In the genomic region with DNA sequence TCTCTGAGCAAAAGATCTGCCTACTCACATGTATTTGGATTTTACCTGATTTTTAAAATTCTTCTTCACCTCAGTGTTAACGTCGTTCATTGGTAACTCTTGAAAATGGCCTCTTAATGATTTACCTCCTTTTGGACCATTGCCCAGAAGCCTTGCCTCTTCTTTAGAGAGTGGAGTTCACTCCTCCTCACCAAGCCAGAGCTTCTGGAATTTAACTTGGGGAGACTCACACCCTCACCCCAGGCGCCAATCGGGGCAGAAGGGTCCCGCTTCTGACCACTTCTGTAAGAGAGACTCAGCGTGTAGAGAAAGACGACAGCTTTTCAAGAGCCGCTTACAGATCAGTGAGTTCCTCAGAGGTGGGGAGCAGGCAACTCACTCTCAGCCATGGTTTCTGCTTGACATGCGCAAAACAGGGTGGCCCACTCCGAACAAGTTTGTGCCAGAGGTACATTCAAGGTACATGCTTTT, we compare ENCODE assay signal across 8 cellular contexts. TPM values are rescaled to one million over a fixed set of nuclear protein-coding genes. Genes with fewer than 3 reads are reported as not detected.
A peak's percentile ranks its signal among the peaks of the same experiment; 100 is the strongest.
DNase-seq lines count a peak whose midpoint lies in the region; ATAC-seq, FAIRE-seq and TF ChIP-seq lines count a peak whose summit lies in the region.
"Had no signal": no experiment of that assay in that cellular context is flagged by ENCODE, and none has a peak within 500 bp of the region (broad histone marks: within the 10 kb centered on the region; RNA-seq: fewer than 3 reads in every experiment).

No MANE protein-coding gene starts in this region.

- no peak overlapping the region for H3K9ac ChIP-seq in keratinocyte (ENCODE audit: control insufficient read depth, extremely low read depth, insufficient read depth, low read length)

- H3K9me1 ChIP-seq in keratinocyte (ENCODE audit: control insufficient read depth, extremely low read depth, insufficient read depth, low read length), result no peaks in the 10 kb centered on the region

- peak; percentile 44 for FAIRE-seq in keratinocyte (lab: Jason Lieb, UNC)
- FAIRE-seq: frontal cortex had no signal

- H3K9me3 Mint-ChIP-seq in HFFc6, result no peaks in the 10 kb centered on the region
- H3K9me3 Mint-ChIP-seq in stimulated activated naive B cell treated with anti-CD40 and anti-IgM and Interleukin-4, amounts not matched to agents 10 μg/mL and 1 μg/mL and 100 μg/mL, for 72 hours, result no peaks in the 10 kb centered on the region

- H3K4me2 ChIP-seq in keratinocyte (ENCODE audit: control insufficient read depth, extremely low read depth, insufficient read depth, low read depth, low read length), result peak overlapping the region; percentile 80

- no peaks in the 10 kb centered on the region for H3K36me3 ChIP-seq in keratinocyte (ENCODE audit: control insufficient read depth in 2 of 2, extremely low read depth in 1 of 2, insufficient read depth in 2 of 2, low read length in 2 of 2)

- ATAC-seq in stimulated activated naive B cell treated with anti-CD40 and anti-IgM and Interleukin-4, amounts not matched to agents 10 μg/mL and 1 μg/mL and 100 μg/mL, for 72 hours (replicated peaks), result peak; percentile 36 to 41

- H3K4me1 Mint-ChIP-seq in HFFc6 (ENCODE audit: low read depth), result peaks cover 22% of the 10 kb centered on the region
- H3K4me1 Mint-ChIP-seq in stimulated activated naive B cell treated with anti-CD40 and anti-IgM and Interleukin-4, amounts not matched to agents 10 μg/mL and 1 μg/mL and 100 μg/mL, for 72 hours, result peaks cover 22 to 25% of the 10 kb centered on the region in 2 donors

- H3K4me1 ChIP-seq in keratinocyte (ENCODE audit: control insufficient read depth, extremely low read depth, insufficient read depth, low read length), result peaks cover 11% of the 10 kb centered on the region

- peaks cover 28% of the 10 kb centered on the region for H3K27me3 ChIP-seq in keratinocyte (ENCODE audit: control insufficient read depth, extremely low read depth, insufficient read depth, low read length)

- peak overlapping the region; percentile 26 to 67 (median 27) for H3K4me3 ChIP-seq in keratinocyte (ENCODE audit: control insufficient read depth in 2 of 3, extremely low read depth in 1 of 3, insufficient read depth in 2 of 3, low read depth in 1 of 3, low read length in 3 of 3)

- DNase-seq in HFFc6, result no peak
- peak; percentile 66 for DNase-seq in amniotic epithelial cell (ENCODE audit: low read depth)
- no peak for DNase-seq in keratinocyte (ENCODE audit: low read depth, low spot score)
- no peak for DNase-seq in stimulated activated naive B cell treated with anti-CD40 and anti-IgM and Interleukin-4, amounts not matched to agents 10 μg/mL and 1 μg/mL and 100 μg/mL, for 72 hours
- no peak for DNase-seq in HuH-7.5 (ENCODE audit: low spot score)
- DNase-seq in dedifferentiated amniotic fluid mesenchymal stem cell (ENCODE audit: extremely low spot score), result no peak
- no peak for DNase-seq in T-helper 9 cell

- H3K79me2 ChIP-seq in keratinocyte (ENCODE audit: control insufficient read depth, insufficient read depth, low read length), result no peaks in the 10 kb centered on the region

- H2AFZ ChIP-seq in keratinocyte (ENCODE audit: control insufficient read depth, low read length), result peak overlapping the region; percentile 75

- no peak for TF ChIP-seq CTCF in HFFc6 (IDR thresholded peaks at IDR 0.05)
- TF ChIP-seq CTCF in keratinocyte (optimal IDR thresholded peaks at IDR 0.05 in 1 of 3, IDR thresholded peaks at IDR 0.05 in 1 of 3, conservative IDR thresholded peaks at IDR 0.05 in 1 of 3; ENCODE audit: extremely low read depth in 1 of 3, insufficient read depth in 2 of 3, low read length in 3 of 3), result no peak

- dilution Hi-C loops in keratinocyte (cut with MboI; ENCODE audit: extremely low pct_ligation_motif_present, low sequenced_read_pairs), result no loop called here

- H3K36me3 Mint-ChIP-seq in HFFc6 (ENCODE audit: low read depth), result no peaks in the 10 kb centered on the region
- peaks cover 0 to 2% of the 10 kb centered on the region in 2 donors for H3K36me3 Mint-ChIP-seq in stimulated activated naive B cell treated with anti-CD40 and anti-IgM and Interleukin-4, amounts not matched to agents 10 μg/mL and 1 μg/mL and 100 μg/mL, for 72 hours

- peak overlapping the region; percentile 71; the same call in 1 of the 2 replicates for H3K27ac Mint-ChIP-seq in HFFc6
- no peak overlapping the region for H3K27ac Mint-ChIP-seq in stimulated activated naive B cell treated with anti-CD40 and anti-IgM and Interleukin-4, amounts not matched to agents 10 μg/mL and 1 μg/mL and 100 μg/mL, for 72 hours

- H3K4me3 Mint-ChIP-seq in HFFc6, result peak overlapping the region; percentile 88
- H3K4me3 Mint-ChIP-seq in stimulated activated naive B cell treated with anti-CD40 and anti-IgM and Interleukin-4, amounts not matched to agents 10 μg/mL and 1 μg/mL and 100 μg/mL, for 72 hours, result peak overlapping the region; percentile 84 to 85

- H3K9me3 ChIP-seq in keratinocyte (ENCODE audit: control insufficient read depth, low read depth, low read length), result no peaks in the 10 kb centered on the region

- H4K20me1 ChIP-seq in keratinocyte (ENCODE audit: control insufficient read depth, extremely low read depth, insufficient read depth, low read length), result no peaks in the 10 kb centered on the region

- peaks cover 27% of the 10 kb centered on the region for H3K27me3 Mint-ChIP-seq in HFFc6 (ENCODE audit: insufficient read depth)
- peaks cover 64 to 85% of the 10 kb centered on the region in 2 donors for H3K27me3 Mint-ChIP-seq in stimulated activated naive B cell treated with anti-CD40 and anti-IgM and Interleukin-4, amounts not matched to agents 10 μg/mL and 1 μg/mL and 100 μg/mL, for 72 hours

- no peak overlapping the region for H3K27ac ChIP-seq in keratinocyte (ENCODE audit: control insufficient read depth, insufficient read depth, low read length)

RNA-seq across cellular contexts. Expression of gene PNMA8C, which starts 2.7 kb away (rescaled TPM):
- under 1 TPM in 3 of 6 experiments, not detected in 3; 0.05 to 0.09 (median 0.07) TPM for total RNA-seq in HFFc6 (2021; fragmentation: NEBNext Ultra II Directional; extraction: Animal tissue kit (Norgen Biotek cat#: 25700))
- not detected in 3 replicates for polyA plus RNA-seq in keratinocyte
- polyA plus RNA-seq in keratinocyte (2011; ENCODE audit: low read depth), result not detected
- polyA plus RNA-seq in keratinocyte (2011; cell fraction: cytosol; rRNA removed), result not detected in 2 replicates
- not detected in 2 replicates for polyA plus RNA-seq in keratinocyte (2011; cell fraction: nucleus; rRNA removed)
- polyA plus RNA-seq in keratinocyte (2012; ENCODE audit: low replicate concordance), result not detected in 2 replicates
- not detected in 3 replicates for polyA minus RNA-seq in keratinocyte
- polyA minus RNA-seq in keratinocyte (2011; cell fraction: cytosol; rRNA and poly(A)+ RNA removed), result not detected
- polyA minus RNA-seq in keratinocyte (2011; cell fraction: nucleus; rRNA and poly(A)+ RNA removed), result not detected in 2 replicates

RNA-seq across cellular contexts. Expression of gene CCDC8, which starts 12.7 kb away (rescaled TPM):
- total RNA-seq in HFFc6 (2021; fragmentation: NEBNext Ultra II Directional; extraction: Animal tissue kit (Norgen Biotek cat#: 25700)), result 10 to 100 TPM in 4 of 6 experiments, 1 to 10 TPM in 2; 6.3 to 10.6 (median 10.2) TPM
- polyA plus RNA-seq in keratinocyte, result 5.2 to 5.6 TPM (median 5.4 TPM) in 3 replicates
- 0.45 TPM for polyA plus RNA-seq in keratinocyte (2011; ENCODE audit: low read depth)
- 2.6 and 4.2 TPM in 2 replicates for polyA plus RNA-seq in keratinocyte (2011; cell fraction: cytosol; rRNA removed)
- polyA plus RNA-seq in keratinocyte (2011; cell fraction: nucleus; rRNA removed), result 4.1 and 5.1 TPM in 2 replicates
- 0.56 and 8.7 TPM in 2 replicates for polyA plus RNA-seq in keratinocyte (2012; ENCODE audit: low replicate concordance)
- 2.8 to 5.1 TPM (median 3.6 TPM) in 3 replicates for polyA minus RNA-seq in keratinocyte
- 5.8 TPM for polyA minus RNA-seq in keratinocyte (2011; cell fraction: cytosol; rRNA and poly(A)+ RNA removed)
- polyA minus RNA-seq in keratinocyte (2011; cell fraction: nucleus; rRNA and poly(A)+ RNA removed), result 2.2 and 2.7 TPM in 2 replicates

RNA-seq across cellular contexts. Expression of gene PNMA8A, which starts 45.3 kb away (rescaled TPM):
- total RNA-seq in HFFc6 (2021; fragmentation: NEBNext Ultra II Directional; extraction: Animal tissue kit (Norgen Biotek cat#: 25700)), result 10 to 100 TPM in 2 of 6 experiments, 1 to 10 TPM in 4; 8.6 to 13.1 (median 9.2) TPM
- 0.16 to 0.28 TPM (median 0.24 TPM) in 3 replicates for polyA plus RNA-seq in keratinocyte
- polyA plus RNA-seq in keratinocyte (2011; ENCODE audit: low read depth), result 0.84 TPM
- polyA plus RNA-seq in keratinocyte (2011; cell fraction: cytosol; rRNA removed), result 0.21 TPM in 2 replicates
- 0.23 and 0.24 TPM in 2 replicates for polyA plus RNA-seq in keratinocyte (2011; cell fraction: nucleus; rRNA removed)
- polyA plus RNA-seq in keratinocyte (2012; ENCODE audit: low replicate concordance), result 0.19 and 1.0 TPM in 2 replicates
- polyA minus RNA-seq in keratinocyte, result 0.38 to 1.4 TPM in 2 of 3 replicates, not detected in the other
- not detected for polyA minus RNA-seq in keratinocyte (2011; cell fraction: cytosol; rRNA and poly(A)+ RNA removed)
- polyA minus RNA-seq in keratinocyte (2011; cell fraction: nucleus; rRNA and poly(A)+ RNA removed), result not detected in 2 replicates
